14 cellular contexts compared by ENCODE assay signal in the genomic region with DNA sequence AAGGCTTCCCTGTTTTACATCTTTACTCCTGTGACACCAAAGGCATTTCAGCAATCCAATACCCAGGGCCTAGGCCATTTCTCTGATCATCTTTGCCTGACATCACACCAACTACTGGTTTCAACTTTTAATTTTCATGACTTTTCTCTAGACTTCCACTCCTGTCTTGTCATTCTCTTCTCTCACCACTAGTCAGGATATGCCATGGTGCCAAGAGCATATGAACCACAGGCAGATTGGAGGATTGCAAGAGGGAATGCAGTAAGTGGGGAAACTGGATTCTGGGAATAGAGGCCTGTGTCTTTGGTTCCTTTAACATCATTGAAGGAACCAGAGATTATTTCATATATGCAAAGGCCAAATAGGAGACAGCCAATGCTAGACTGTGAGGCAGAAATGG.
DNase-seq lines count a peak whose midpoint lies in the region; ATAC-seq, FAIRE-seq and TF ChIP-seq lines count a peak whose summit lies in the region.
"Had no signal": no experiment of that assay in that cellular context is flagged by ENCODE, and none has a peak within 500 bp of the region (broad histone marks: within the 10 kb centered on the region; RNA-seq: fewer than 3 reads in every experiment).

No MANE protein-coding gene starts in this region.

- H3K56ac ChIP-seq in H1 (replicated peaks; ENCODE audit: insufficient read length, low read depth, low read length): no peak overlapping the region

- CTCF ChIA-PET in H1 (lab: Charles Lee; ENCODE audit: partially characterized antibody): interaction anchor here (0.7 to 3.1 kb wide), 9 partner anchors 9 to 175 kb away, joined by 3 to 12 read pairs (median 4); no protein-coding TSS in a partner anchor

- peak; percentile 90 for FAIRE-seq in H1 (lab: Jason Lieb, UNC)
- no peak for FAIRE-seq in small intestine (lab: Jason Lieb, UNC)
- FAIRE-seq: colon, GM12892 had no signal

- no peaks in the 10 kb centered on the region for H3K79me1 ChIP-seq in H1 (ENCODE audit: low read depth, low read length)

- H3K36me3 ChIP-seq in H1 (ENCODE audit: control insufficient read depth in 2 of 4, insufficient read depth in 4 of 4, low read length in 3 of 4): no peaks in the 10 kb centered on the region
- H3K36me3 ChIP-seq in small intestine (ENCODE audit: control insufficient read depth in 2 of 2, insufficient read depth in 2 of 2, low read length in 2 of 2): no peaks in the 10 kb centered on the region

- no peak overlapping the region for H4K8ac ChIP-seq in H1 (ENCODE audit: extremely low read depth, insufficient read depth, low read length)

- no peak overlapping the region for H2BK120ac ChIP-seq in H1 (replicated peaks; ENCODE audit: low read depth, low read length)

- H2BK15ac ChIP-seq in H1 (ENCODE audit: low read length): no peak overlapping the region

- ATAC-seq in GM18520 (IDR thresholded peaks at IDR 0.05; ENCODE audit: unreplicated experiment) (no peak), GM21529 (IDR thresholded peaks at IDR 0.05; ENCODE audit: unreplicated experiment) (no peak)

- H3K23me2 ChIP-seq in H1 (ENCODE audit: low read depth, low read length): no peaks in the 10 kb centered on the region

- no peak for TF ChIP-seq POLR2A in H1 (IDR thresholded peaks at IDR 0.05; ENCODE audit: control extremely low read depth in 1 of 2, low read depth in 2 of 2, low read length in 2 of 2)

- H3K27ac ChIP-seq in H1 (ENCODE audit: low read depth, low read length) (no peak overlapping the region), small intestine (ENCODE audit: low read depth in 1 of 2, low read length in 1 of 2) (peak overlapping the region in 1 of 2 donors; percentile 64)

- no peak overlapping the region for H4K5ac ChIP-seq in H1 (ENCODE audit: insufficient read length, low read depth, low read length)

- peak; percentile 39 to 52 for TF ChIP-seq RAD21 in H1 (IDR thresholded peaks at IDR 0.05 in 1 of 2, conservative IDR thresholded peaks at IDR 0.05 in 1 of 2; ENCODE audit: low read depth in 2 of 2, low read length in 2 of 2)

- H2BK20ac ChIP-seq in H1 (ENCODE audit: low read length): no peak overlapping the region

- no peak overlapping the region for H3K9ac ChIP-seq in H1 (replicated peaks in 1 of 4; ENCODE audit: extremely low read depth in 1 of 4, low read depth in 3 of 4, low read length in 3 of 4)

- no peak overlapping the region for H3K4ac ChIP-seq in H1 (replicated peaks; ENCODE audit: insufficient read length, low read depth, low read length)

- no peak overlapping the region for H3K23ac ChIP-seq in H1 (ENCODE audit: insufficient read length)

- no peak overlapping the region for H4K91ac ChIP-seq in H1 (replicated peaks; ENCODE audit: insufficient read length, low read length)

- H3K9me3 ChIP-seq in H1 (ENCODE audit: insufficient read depth in 2 of 2, low read depth in 1 of 2, low read length in 1 of 2): peaks cover 0 to 2% of the 10 kb centered on the region in 2 experiments; a peak in 1 of 4 replicates
- H3K9me3 ChIP-seq in small intestine (ENCODE audit: control insufficient read depth, low read depth): no peaks in the 10 kb centered on the region

- H3K4me3 ChIP-seq in H1 (ENCODE audit: extremely low read depth in 1 of 4, insufficient read depth in 2 of 4, low read depth in 3 of 4, low read length in 4 of 4) (no peak overlapping the region), small intestine (ENCODE audit: low read depth in 1 of 2, low read length in 2 of 2) (no peak overlapping the region)

- H2BK5ac ChIP-seq in H1 (ENCODE audit: low read depth, low read length): no peak overlapping the region

- H3K4me2 ChIP-seq in H1 (ENCODE audit: insufficient read depth in 1 of 2, low read depth in 2 of 2, low read length in 2 of 2): no peak overlapping the region

- H3K18ac ChIP-seq in H1 (ENCODE audit: extremely low read depth, low read length): no peak overlapping the region

- no peak overlapping the region for H2AK5ac ChIP-seq in H1 (ENCODE audit: low read depth, low read length)

- peak in 2 of 3 experiments; percentile 70 to 87; a peak in 3 of 4 replicates for TF ChIP-seq CTCF in H1 (IDR thresholded peaks at IDR 0.05; ENCODE audit: control extremely low read depth in 1 of 3, insufficient read depth in 1 of 3, low read depth in 1 of 3, low read length in 3 of 3)

- no peaks in the 10 kb centered on the region for H3K79me2 ChIP-seq in H1 (ENCODE audit: control insufficient read depth in 1 of 2, insufficient read depth in 2 of 2, low read length in 2 of 2)

- no peak for TF ChIP-seq EP300 in H1 (IDR thresholded peaks at IDR 0.05; ENCODE audit: borderline replicate concordance in 1 of 2, low read depth in 2 of 2, low read length in 2 of 2)

- H4K20me1 ChIP-seq in H1 (replicated peaks in 1 of 2; ENCODE audit: control insufficient read depth in 1 of 2, insufficient read depth in 2 of 2, low read length in 2 of 2): no peaks in the 10 kb centered on the region

- H3K14ac ChIP-seq in H1 (ENCODE audit: insufficient read length): no peak overlapping the region

- H3K4me1 ChIP-seq in H1 (replicated peaks in 1 of 4; ENCODE audit: control insufficient read depth in 3 of 4, insufficient read depth in 4 of 4, low read length in 3 of 4) (no peaks in the 10 kb centered on the region), small intestine (ENCODE audit: control insufficient read depth in 2 of 2, insufficient read depth in 1 of 2, low read depth in 1 of 2, low read length in 1 of 2) (peaks cover 6 to 7% of the 10 kb centered on the region in 2 donors)

- H2BK12ac ChIP-seq in H1 (ENCODE audit: low read depth, low read length): no peak overlapping the region

- DNase-seq in SIG-M5 treated with dmso at 0.1 percent for 504 hours (lab: John Stamatoyannopoulos, UW; ENCODE audit: unreplicated experiment) (peak; percentile 11), SIG-M5 (lab: John Stamatoyannopoulos, UW) (no peak), NCI-H460 (ENCODE audit: extremely low read depth, low read depth) (peak; percentile 2), H1 (ENCODE audit: low read depth in 1 of 2, low spot score in 2 of 2) (no peak), small intestine (peak; percentile 36)
- DNase-seq in stimulated activated CD8-positive, alpha-beta memory T cell treated with anti-CD3 and anti-CD28 coated beads, Interleukin-4, amount 100 ng/mL, for 48 hours: no peak
- DNase-seq: activated T-cell treated with anti-CD3 and anti-CD28 coated beads, Interleukin-2, amount 50 U/mL, for 24 hours; naive B cell; NCI-H1048; NCI-H748 treated with DMSO at 0.1 percent for 48 hours had no signal

- H3K27me3 ChIP-seq in H1 (replicated peaks in 1 of 4; ENCODE audit: control insufficient read depth in 3 of 4, extremely low read depth in 1 of 4, insufficient read depth in 3 of 4, low read length in 3 of 4) (no peaks in the 10 kb centered on the region), small intestine (ENCODE audit: control insufficient read depth in 2 of 2, insufficient read depth in 2 of 2, low read length in 2 of 2) (no peaks in the 10 kb centered on the region)

- POLR2A ChIA-PET in H1 (lab: Charles Lee; ENCODE audit: partially characterized antibody): no interaction called here

- H2AFZ ChIP-seq in H1 (ENCODE audit: low read length): no peak overlapping the region

TF ChIP-seq in H1, 55 proteins besides CTCF, POLR2A, EP300 and RAD21 (continues in another document):
- TF ChIP-seq SAP30 (IDR thresholded peaks at IDR 0.05; ENCODE audit: insufficient read depth, insufficient replicate concordance, low read length) (no peak), ZNF274 (IDR thresholded peaks at IDR 0.05; ENCODE audit: borderline replicate concordance, extremely low read depth, low read length) (no peak)
- TF ChIP-seq, protein P1, sequence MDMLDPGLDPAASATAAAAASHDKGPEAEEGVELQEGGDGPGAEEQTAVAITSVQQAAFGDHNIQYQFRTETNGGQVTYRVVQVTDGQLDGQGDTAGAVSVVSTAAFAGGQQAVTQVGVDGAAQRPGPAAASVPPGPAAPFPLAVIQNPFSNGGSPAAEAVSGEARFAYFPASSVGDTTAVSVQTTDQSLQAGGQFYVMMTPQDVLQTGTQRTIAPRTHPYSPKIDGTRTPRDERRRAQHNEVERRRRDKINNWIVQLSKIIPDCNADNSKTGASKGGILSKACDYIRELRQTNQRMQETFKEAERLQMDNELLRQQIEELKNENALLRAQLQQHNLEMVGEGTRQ (IDR thresholded peaks at IDR 0.05; ENCODE audit: low read length): no peak

Comparison
In these comparisons a context has a peak if more than half of its experiments do, and no peak if none do; other contexts are left out.
1. DNase-seq: peak in SIG-M5 treated with dmso at 0.1 percent for 504 hours (single experiment), NCI-H460 (single experiment) and small intestine (single experiment); none in SIG-M5 (single experiment), H1 (0 of 2) and stimulated activated CD8-positive, alpha-beta memory T cell treated with anti-CD3 and anti-CD28 coated beads, Interleukin-4, amount 100 ng/mL, for 48 hours (single experiment).